ENCODE assay signal across 12 cellular contexts in genomic region chr7:41045556-41046123, GRCh38.
DNase-seq lines count a peak whose midpoint lies in the region; ATAC-seq, FAIRE-seq and TF ChIP-seq lines count a peak whose summit lies in the region.
"Had no signal": no experiment of that assay in that cellular context is flagged by ENCODE, and none has a peak within 500 bp of the region (broad histone marks: within the 10 kb centered on the region; RNA-seq: fewer than 3 reads in every experiment).

No MANE protein-coding gene starts in this region.

- H3K27me3 Mint-ChIP-seq in glutamatergic neuron (ENCODE audit: unreplicated experiment) = peaks cover 1% of the 10 kb centered on the region
- H3K27me3 Mint-ChIP-seq in naive thymus-derived CD8-positive, alpha-beta T cell = no peaks in the 10 kb centered on the region

- H3K27ac ChIP-seq in A549 = no peak overlapping the region
- peak overlapping the region; percentile 96 for H3K27ac ChIP-seq in PC-3 (ENCODE audit: low read length)
- H3K27ac ChIP-seq: vagina had no signal

- no peaks in the 10 kb centered on the region for H3F3A ChIP-seq in PC-3 (ENCODE audit: low read length, unreplicated experiment)

- H3K79me2 ChIP-seq in PC-3 (ENCODE audit: low read length) = no peaks in the 10 kb centered on the region

- H3K27ac Mint-ChIP-seq in glutamatergic neuron (ENCODE audit: unreplicated experiment) = no peak overlapping the region
- H3K27ac Mint-ChIP-seq in naive thymus-derived CD8-positive, alpha-beta T cell = no peak overlapping the region

- ATAC-seq in A549 (no peak), PC-3 (peak; percentile 76)
- ATAC-seq in naive thymus-derived CD8-positive, alpha-beta T cell = no peak

- no peak for TF ChIP-seq EP300 in A549 (IDR thresholded peaks at IDR 0.05)

- H3K4me1 ChIP-seq in A549 (no peaks in the 10 kb centered on the region), PC-3 (ENCODE audit: insufficient read depth, low read length) (peaks cover 37% of the 10 kb centered on the region)
- H3K4me1 ChIP-seq: vagina had no signal

- H3K9me3 ChIP-seq in A549 (peaks cover 6% of the 10 kb centered on the region; the same call in 2 of the 3 replicates), PC-3 (ENCODE audit: low read length) (no peaks in the 10 kb centered on the region)
- H3K9me3 ChIP-seq: vagina had no signal

- no peaks in the 10 kb centered on the region for H4K20me1 ChIP-seq in PC-3 (ENCODE audit: low read length)

- DNase-seq in A549 (ENCODE audit: low read depth in 1 of 2, low spot score in 1 of 2) (no peak), GM20000 (ENCODE audit: low spot score) (peak; percentile 7), PC-3 (peak; percentile 87), iPS-NIHi7 (ENCODE audit: extremely low spot score) (peak; percentile 36), NCI-H82 (lab: John Stamatoyannopoulos, UW) (no peak), glutamatergic neuron (no peak), HuH-7.5 (ENCODE audit: low spot score) (no peak)
- no peak for DNase-seq in naive thymus-derived CD8-positive, alpha-beta T cell
- DNase-seq: activated naive CD4-positive, alpha-beta T cell treated with Interleukin-2 at 50 U/mL for 16 hours; AML-193; T1000 had no signal

- no peaks in the 10 kb centered on the region for H3K27me3 ChIP-seq in PC-3 (ENCODE audit: low read length)
- H3K27me3 ChIP-seq: vagina had no signal

- BruUV-seq in PC-3 (replicated peaks; lab: Mats Ljungman, UMichigan) = no TSS peak

- H3K36me3 Mint-ChIP-seq in glutamatergic neuron (ENCODE audit: unreplicated experiment) = peaks cover 12% of the 10 kb centered on the region
- H3K36me3 Mint-ChIP-seq in naive thymus-derived CD8-positive, alpha-beta T cell = peaks cover 0 to 7% (median 0%) of the 10 kb centered on the region in 3 donors

- intact Hi-C loops in PC-3 (cut with micrococcal nuclease) = loop anchor here (1.0 to 10.0 kb wide), 9 partner anchors 61 to 718 kb away; no protein-coding TSS in a partner anchor

- 19% methylated on average over 3 of the region's 3 CpGs for WGBS in A549 (ENCODE audit: missing lambda C conversion rate)

- H3K36me3 ChIP-seq in PC-3 (ENCODE audit: low read depth, low read length) = no peaks in the 10 kb centered on the region
- H3K36me3 ChIP-seq: vagina had no signal

- POLR2A ChIA-PET in A549 (lab: Yijun Ruan, JAX) (no interaction called here), PC-3 (lab: Charles Lee; ENCODE audit: unreplicated experiment) (interaction anchor here (0.8 kb wide), 1 partner anchor 358 kb away, joined by 4 read pairs; no protein-coding TSS in a partner anchor)
- POLR2A ChIA-PET in naive thymus-derived CD8-positive, alpha-beta T cell (lab: Charles Lee) = no interaction called here

- TF ChIP-seq CTCF in A549 (IDR thresholded peaks at IDR 0.05) (no peak), GM20000 (IDR thresholded peaks at IDR 0.05; ENCODE audit: extremely low read depth, missing control alignments) (no peak), PC-3 (conservative IDR thresholded peaks at IDR 0.05; ENCODE audit: low read depth, low read length) (peak; percentile 83), glutamatergic neuron (IDR thresholded peaks at IDR 0.05; ENCODE audit: partially characterized antibody, unreplicated experiment) (no peak)

- H2AFZ ChIP-seq in PC-3 (ENCODE audit: low read length) = peak overlapping the region; percentile 4; the same call in 1 of the 2 replicates

- no peak overlapping the region for H3K4me2 ChIP-seq in A549
- H3K4me2 ChIP-seq in PC-3 (ENCODE audit: low read length) = peak overlapping the region; percentile 32

- H3K9me3 Mint-ChIP-seq in glutamatergic neuron (ENCODE audit: unreplicated experiment) = no peaks in the 10 kb centered on the region
- peaks cover 0 to 12% (median 6%) of the 10 kb centered on the region in 9 donors for H3K9me3 Mint-ChIP-seq in naive thymus-derived CD8-positive, alpha-beta T cell

- H3K9me2 ChIP-seq in PC-3 (replicated peaks; ENCODE audit: low read length) = no peaks in the 10 kb centered on the region

- FAIRE-seq in A549 (lab: Jason Lieb, UNC) = no peak

- H3K4me3 ChIP-seq in A549 (no peak overlapping the region), PC-3 (ENCODE audit: low read length) (no peak overlapping the region)
- H3K4me3 ChIP-seq: vagina had no signal

- peak; percentile 37 to 39; a peak in 2 of 5 replicates for TF ChIP-seq RAD21 in A549 (conservative IDR thresholded peaks at IDR 0.05 in 1 of 2, IDR thresholded peaks at IDR 0.05 in 1 of 2)

- H3K9ac ChIP-seq in PC-3 (ENCODE audit: low read length) = peak overlapping the region; percentile 73

- H3K4me3 Mint-ChIP-seq in glutamatergic neuron (ENCODE audit: unreplicated experiment) = no peak overlapping the region
- no peak overlapping the region for H3K4me3 Mint-ChIP-seq in naive thymus-derived CD8-positive, alpha-beta T cell

- no peak for TF ChIP-seq POLR2A in A549 (IDR thresholded peaks at IDR 0.05; ENCODE audit: low read length)

- peaks cover 14% of the 10 kb centered on the region for H3K4me1 Mint-ChIP-seq in glutamatergic neuron (ENCODE audit: low read depth, unreplicated experiment)
- no peaks in the 10 kb centered on the region for H3K4me1 Mint-ChIP-seq in naive thymus-derived CD8-positive, alpha-beta T cell

- CTCF ChIA-PET in A549 (lab: Yijun Ruan, JAX) (interaction anchor here (1.0 to 1.4 kb wide), 2 partner anchors 9 to 651 kb away, joined by 4 read pairs; no protein-coding TSS in a partner anchor), PC-3 (lab: Charles Lee) (interaction anchor here (1.0 kb wide), 2 partner anchors 143 to 659 kb away, joined by 3 read pairs; no protein-coding TSS in a partner anchor)

TF ChIP-seq in A549, 52 proteins besides CTCF, POLR2A, EP300 and RAD21:
- no peak for TF ChIP-seq BHLHE40 (IDR thresholded peaks at IDR 0.05; ENCODE audit: low read depth, low read length)

Comparison
In these comparisons a context has a peak if more than half of its experiments do, and no peak if none do; other contexts are left out.
1. DNase-seq: peak in GM20000 (single experiment), PC-3 (single experiment) and iPS-NIHi7 (single experiment); none in A549 (0 of 2), NCI-H82 (single experiment), glutamatergic neuron (single experiment), HuH-7.5 (single experiment) and naive thymus-derived CD8-positive, alpha-beta T cell (0 of 10).